ENCODE assay signal across 1 cellular context in the genomic region with DNA sequence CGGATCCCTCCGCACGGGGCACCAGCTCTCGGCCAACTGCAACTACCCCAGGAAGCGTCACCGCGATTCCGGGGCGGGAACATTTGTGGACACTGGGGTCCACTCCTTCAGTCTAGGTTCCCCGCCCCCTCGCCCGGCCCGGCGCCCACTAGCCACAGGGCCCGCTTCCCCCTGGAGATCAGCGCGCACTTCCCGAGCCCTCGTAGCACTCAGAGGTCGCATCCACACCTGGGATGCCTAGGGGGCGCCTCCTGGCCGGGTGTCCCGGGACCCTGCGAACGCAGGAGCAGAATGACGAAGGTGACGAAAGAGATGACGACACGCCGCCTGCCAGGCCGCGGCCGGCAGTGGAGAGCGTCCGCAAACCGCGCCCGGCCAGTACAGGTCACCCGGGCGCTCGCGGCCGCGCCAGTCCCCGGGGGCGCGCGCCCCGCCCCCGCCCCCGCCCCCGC.
TF ChIP-seq lines count a peak whose summit lies in the region.

No MANE protein-coding gene starts in this region.

TF ChIP-seq in HepG2, 621 proteins besides CTCF, POLR2A, EP300 and RAD21 (continued from another document and continues in another):
- TF ChIP-seq, protein P1, sequence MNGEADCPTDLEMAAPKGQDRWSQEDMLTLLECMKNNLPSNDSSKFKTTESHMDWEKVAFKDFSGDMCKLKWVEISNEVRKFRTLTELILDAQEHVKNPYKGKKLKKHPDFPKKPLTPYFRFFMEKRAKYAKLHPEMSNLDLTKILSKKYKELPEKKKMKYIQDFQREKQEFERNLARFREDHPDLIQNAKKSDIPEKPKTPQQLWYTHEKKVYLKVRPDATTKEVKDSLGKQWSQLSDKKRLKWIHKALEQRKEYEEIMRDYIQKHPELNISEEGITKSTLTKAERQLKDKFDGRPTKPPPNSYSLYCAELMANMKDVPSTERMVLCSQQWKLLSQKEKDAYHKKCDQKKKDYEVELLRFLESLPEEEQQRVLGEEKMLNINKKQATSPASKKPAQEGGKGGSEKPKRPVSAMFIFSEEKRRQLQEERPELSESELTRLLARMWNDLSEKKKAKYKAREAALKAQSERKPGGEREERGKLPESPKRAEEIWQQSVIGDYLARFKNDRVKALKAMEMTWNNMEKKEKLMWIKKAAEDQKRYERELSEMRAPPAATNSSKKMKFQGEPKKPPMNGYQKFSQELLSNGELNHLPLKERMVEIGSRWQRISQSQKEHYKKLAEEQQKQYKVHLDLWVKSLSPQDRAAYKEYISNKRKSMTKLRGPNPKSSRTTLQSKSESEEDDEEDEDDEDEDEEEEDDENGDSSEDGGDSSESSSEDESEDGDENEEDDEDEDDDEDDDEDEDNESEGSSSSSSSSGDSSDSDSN (CRISPR knock-in tag; IDR thresholded peaks at IDR 0.05) = peak; percentile 85
- TF ChIP-seq TEAD3 (CRISPR knock-in tag; optimal IDR thresholded peaks at IDR 0.05; ENCODE audit: borderline replicate concordance) = no peak
- peak; percentile 72 for TF ChIP-seq PHF20 (CRISPR knock-in tag; IDR thresholded peaks at IDR 0.05)
- no peak for TF ChIP-seq ZC3H13 (CRISPR knock-in tag; IDR thresholded peaks at IDR 0.05)
- no peak for TF ChIP-seq ZNF432 (CRISPR knock-in tag; IDR thresholded peaks at IDR 0.05; ENCODE audit: borderline replicate concordance)
- TF ChIP-seq ZNF841 (CRISPR knock-in tag; IDR thresholded peaks at IDR 0.05; ENCODE audit: borderline replicate concordance) = no peak
- TF ChIP-seq, protein P2, sequence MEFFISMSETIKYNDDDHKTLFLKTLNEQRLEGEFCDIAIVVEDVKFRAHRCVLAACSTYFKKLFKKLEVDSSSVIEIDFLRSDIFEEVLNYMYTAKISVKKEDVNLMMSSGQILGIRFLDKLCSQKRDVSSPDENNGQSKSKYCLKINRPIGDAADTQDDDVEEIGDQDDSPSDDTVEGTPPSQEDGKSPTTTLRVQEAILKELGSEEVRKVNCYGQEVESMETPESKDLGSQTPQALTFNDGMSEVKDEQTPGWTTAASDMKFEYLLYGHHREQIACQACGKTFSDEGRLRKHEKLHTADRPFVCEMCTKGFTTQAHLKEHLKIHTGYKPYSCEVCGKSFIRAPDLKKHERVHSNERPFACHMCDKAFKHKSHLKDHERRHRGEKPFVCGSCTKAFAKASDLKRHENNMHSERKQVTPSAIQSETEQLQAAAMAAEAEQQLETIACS (CRISPR knock-in tag; IDR thresholded peaks at IDR 0.05) = peak; percentile 93
- TF ChIP-seq, protein P3, sequence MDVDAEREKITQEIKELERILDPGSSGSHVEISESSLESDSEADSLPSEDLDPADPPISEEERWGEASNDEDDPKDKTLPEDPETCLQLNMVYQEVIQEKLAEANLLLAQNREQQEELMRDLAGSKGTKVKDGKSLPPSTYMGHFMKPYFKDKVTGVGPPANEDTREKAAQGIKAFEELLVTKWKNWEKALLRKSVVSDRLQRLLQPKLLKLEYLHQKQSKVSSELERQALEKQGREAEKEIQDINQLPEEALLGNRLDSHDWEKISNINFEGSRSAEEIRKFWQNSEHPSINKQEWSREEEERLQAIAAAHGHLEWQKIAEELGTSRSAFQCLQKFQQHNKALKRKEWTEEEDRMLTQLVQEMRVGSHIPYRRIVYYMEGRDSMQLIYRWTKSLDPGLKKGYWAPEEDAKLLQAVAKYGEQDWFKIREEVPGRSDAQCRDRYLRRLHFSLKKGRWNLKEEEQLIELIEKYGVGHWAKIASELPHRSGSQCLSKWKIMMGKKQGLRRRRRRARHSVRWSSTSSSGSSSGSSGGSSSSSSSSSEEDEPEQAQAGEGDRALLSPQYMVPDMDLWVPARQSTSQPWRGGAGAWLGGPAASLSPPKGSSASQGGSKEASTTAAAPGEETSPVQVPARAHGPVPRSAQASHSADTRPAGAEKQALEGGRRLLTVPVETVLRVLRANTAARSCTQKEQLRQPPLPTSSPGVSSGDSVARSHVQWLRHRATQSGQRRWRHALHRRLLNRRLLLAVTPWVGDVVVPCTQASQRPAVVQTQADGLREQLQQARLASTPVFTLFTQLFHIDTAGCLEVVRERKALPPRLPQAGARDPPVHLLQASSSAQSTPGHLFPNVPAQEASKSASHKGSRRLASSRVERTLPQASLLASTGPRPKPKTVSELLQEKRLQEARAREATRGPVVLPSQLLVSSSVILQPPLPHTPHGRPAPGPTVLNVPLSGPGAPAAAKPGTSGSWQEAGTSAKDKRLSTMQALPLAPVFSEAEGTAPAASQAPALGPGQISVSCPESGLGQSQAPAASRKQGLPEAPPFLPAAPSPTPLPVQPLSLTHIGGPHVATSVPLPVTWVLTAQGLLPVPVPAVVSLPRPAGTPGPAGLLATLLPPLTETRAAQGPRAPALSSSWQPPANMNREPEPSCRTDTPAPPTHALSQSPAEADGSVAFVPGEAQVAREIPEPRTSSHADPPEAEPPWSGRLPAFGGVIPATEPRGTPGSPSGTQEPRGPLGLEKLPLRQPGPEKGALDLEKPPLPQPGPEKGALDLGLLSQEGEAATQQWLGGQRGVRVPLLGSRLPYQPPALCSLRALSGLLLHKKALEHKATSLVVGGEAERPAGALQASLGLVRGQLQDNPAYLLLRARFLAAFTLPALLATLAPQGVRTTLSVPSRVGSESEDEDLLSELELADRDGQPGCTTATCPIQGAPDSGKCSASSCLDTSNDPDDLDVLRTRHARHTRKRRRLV (CRISPR knock-in tag; IDR thresholded peaks at IDR 0.05) = no peak
- peak; percentile 76 for TF ChIP-seq NRL (CRISPR knock-in tag; IDR thresholded peaks at IDR 0.05; ENCODE audit: borderline replicate concordance)
- no peak for TF ChIP-seq SMAD9 (CRISPR knock-in tag; IDR thresholded peaks at IDR 0.05)
- no peak for TF ChIP-seq ZNF75D (CRISPR knock-in tag; IDR thresholded peaks at IDR 0.05; ENCODE audit: borderline replicate concordance)
- TF ChIP-seq, protein P4, sequence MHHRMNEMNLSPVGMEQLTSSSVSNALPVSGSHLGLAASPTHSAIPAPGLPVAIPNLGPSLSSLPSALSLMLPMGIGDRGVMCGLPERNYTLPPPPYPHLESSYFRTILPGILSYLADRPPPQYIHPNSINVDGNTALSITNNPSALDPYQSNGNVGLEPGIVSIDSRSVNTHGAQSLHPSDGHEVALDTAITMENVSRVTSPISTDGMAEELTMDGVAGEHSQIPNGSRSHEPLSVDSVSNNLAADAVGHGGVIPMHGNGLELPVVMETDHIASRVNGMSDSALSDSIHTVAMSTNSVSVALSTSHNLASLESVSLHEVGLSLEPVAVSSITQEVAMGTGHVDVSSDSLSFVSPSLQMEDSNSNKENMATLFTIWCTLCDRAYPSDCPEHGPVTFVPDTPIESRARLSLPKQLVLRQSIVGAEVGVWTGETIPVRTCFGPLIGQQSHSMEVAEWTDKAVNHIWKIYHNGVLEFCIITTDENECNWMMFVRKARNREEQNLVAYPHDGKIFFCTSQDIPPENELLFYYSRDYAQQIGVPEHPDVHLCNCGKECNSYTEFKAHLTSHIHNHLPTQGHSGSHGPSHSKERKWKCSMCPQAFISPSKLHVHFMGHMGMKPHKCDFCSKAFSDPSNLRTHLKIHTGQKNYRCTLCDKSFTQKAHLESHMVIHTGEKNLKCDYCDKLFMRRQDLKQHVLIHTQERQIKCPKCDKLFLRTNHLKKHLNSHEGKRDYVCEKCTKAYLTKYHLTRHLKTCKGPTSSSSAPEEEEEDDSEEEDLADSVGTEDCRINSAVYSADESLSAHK (CRISPR knock-in tag; IDR thresholded peaks at IDR 0.05; ENCODE audit: borderline replicate concordance) = no peak
- TF ChIP-seq ARHGAP35 (CRISPR knock-in tag; IDR thresholded peaks at IDR 0.05; ENCODE audit: borderline replicate concordance) = peak; percentile 50
- TF ChIP-seq, protein P5, sequence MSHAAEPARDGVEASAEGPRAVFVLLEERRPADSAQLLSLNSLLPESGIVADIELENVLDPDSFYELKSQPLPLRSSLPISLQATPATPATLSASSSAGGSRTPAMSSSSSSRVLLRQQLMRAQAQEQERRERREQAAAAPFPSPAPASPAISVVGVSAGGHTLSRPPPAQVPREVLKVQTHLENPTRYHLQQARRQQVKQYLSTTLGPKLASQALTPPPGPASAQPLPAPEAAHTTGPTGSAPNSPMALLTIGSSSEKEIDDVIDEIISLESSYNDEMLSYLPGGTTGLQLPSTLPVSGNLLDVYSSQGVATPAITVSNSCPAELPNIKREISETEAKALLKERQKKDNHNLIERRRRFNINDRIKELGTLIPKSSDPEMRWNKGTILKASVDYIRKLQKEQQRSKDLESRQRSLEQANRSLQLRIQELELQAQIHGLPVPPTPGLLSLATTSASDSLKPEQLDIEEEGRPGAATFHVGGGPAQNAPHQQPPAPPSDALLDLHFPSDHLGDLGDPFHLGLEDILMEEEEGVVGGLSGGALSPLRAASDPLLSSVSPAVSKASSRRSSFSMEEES (CRISPR knock-in tag; IDR thresholded peaks at IDR 0.05) = peak; percentile 58; the same call in 1 of the 2 replicates
- TF ChIP-seq ISL2 (CRISPR knock-in tag; IDR thresholded peaks at IDR 0.05) = peak; percentile 88
- TF ChIP-seq ZNF878 (CRISPR knock-in tag; IDR thresholded peaks at IDR 0.05) = peak; percentile 75; the same call in 1 of the 2 replicates
- TF ChIP-seq TRIM24 (CRISPR knock-in tag; IDR thresholded peaks at IDR 0.05) = no peak
- TF ChIP-seq ZBTB1 (CRISPR knock-in tag; IDR thresholded peaks at IDR 0.05; ENCODE audit: borderline replicate concordance) = no peak
- TF ChIP-seq, protein P6, sequence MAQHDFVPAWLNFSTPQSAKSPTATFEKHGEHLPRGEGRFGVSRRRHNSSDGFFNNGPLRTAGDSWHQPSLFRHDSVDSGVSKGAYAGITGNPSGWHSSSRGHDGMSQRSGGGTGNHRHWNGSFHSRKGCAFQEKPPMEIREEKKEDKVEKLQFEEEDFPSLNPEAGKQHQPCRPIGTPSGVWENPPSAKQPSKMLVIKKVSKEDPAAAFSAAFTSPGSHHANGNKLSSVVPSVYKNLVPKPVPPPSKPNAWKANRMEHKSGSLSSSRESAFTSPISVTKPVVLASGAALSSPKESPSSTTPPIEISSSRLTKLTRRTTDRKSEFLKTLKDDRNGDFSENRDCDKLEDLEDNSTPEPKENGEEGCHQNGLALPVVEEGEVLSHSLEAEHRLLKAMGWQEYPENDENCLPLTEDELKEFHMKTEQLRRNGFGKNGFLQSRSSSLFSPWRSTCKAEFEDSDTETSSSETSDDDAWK (CRISPR knock-in tag; IDR thresholded peaks at IDR 0.05) = no peak
- TF ChIP-seq ZNF713 (CRISPR knock-in tag; IDR thresholded peaks at IDR 0.05) = no peak
- TF ChIP-seq, protein P7, sequence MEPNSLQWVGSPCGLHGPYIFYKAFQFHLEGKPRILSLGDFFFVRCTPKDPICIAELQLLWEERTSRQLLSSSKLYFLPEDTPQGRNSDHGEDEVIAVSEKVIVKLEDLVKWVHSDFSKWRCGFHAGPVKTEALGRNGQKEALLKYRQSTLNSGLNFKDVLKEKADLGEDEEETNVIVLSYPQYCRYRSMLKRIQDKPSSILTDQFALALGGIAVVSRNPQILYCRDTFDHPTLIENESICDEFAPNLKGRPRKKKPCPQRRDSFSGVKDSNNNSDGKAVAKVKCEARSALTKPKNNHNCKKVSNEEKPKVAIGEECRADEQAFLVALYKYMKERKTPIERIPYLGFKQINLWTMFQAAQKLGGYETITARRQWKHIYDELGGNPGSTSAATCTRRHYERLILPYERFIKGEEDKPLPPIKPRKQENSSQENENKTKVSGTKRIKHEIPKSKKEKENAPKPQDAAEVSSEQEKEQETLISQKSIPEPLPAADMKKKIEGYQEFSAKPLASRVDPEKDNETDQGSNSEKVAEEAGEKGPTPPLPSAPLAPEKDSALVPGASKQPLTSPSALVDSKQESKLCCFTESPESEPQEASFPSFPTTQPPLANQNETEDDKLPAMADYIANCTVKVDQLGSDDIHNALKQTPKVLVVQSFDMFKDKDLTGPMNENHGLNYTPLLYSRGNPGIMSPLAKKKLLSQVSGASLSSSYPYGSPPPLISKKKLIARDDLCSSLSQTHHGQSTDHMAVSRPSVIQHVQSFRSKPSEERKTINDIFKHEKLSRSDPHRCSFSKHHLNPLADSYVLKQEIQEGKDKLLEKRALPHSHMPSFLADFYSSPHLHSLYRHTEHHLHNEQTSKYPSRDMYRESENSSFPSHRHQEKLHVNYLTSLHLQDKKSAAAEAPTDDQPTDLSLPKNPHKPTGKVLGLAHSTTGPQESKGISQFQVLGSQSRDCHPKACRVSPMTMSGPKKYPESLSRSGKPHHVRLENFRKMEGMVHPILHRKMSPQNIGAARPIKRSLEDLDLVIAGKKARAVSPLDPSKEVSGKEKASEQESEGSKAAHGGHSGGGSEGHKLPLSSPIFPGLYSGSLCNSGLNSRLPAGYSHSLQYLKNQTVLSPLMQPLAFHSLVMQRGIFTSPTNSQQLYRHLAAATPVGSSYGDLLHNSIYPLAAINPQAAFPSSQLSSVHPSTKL (CRISPR knock-in tag; IDR thresholded peaks at IDR 0.05) = peak; percentile 60; the same call in 1 of the 2 replicates
- TF ChIP-seq, protein P8, sequence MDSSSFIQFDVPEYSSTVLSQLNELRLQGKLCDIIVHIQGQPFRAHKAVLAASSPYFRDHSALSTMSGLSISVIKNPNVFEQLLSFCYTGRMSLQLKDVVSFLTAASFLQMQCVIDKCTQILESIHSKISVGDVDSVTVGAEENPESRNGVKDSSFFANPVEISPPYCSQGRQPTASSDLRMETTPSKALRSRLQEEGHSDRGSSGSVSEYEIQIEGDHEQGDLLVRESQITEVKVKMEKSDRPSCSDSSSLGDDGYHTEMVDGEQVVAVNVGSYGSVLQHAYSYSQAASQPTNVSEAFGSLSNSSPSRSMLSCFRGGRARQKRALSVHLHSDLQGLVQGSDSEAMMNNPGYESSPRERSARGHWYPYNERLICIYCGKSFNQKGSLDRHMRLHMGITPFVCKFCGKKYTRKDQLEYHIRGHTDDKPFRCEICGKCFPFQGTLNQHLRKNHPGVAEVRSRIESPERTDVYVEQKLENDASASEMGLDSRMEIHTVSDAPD (CRISPR knock-in tag; IDR thresholded peaks at IDR 0.05) = peak; percentile 71; the same call in 1 of the 2 replicates
- peak; percentile 70 for TF ChIP-seq IKZF4 (CRISPR knock-in tag; IDR thresholded peaks at IDR 0.05; ENCODE audit: borderline replicate concordance, low read depth, not compliant biosample characterization)
- TF ChIP-seq, protein P9, sequence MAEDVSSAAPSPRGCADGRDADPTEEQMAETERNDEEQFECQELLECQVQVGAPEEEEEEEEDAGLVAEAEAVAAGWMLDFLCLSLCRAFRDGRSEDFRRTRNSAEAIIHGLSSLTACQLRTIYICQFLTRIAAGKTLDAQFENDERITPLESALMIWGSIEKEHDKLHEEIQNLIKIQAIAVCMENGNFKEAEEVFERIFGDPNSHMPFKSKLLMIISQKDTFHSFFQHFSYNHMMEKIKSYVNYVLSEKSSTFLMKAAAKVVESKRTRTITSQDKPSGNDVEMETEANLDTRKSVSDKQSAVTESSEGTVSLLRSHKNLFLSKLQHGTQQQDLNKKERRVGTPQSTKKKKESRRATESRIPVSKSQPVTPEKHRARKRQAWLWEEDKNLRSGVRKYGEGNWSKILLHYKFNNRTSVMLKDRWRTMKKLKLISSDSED (CRISPR knock-in tag; IDR thresholded peaks at IDR 0.05) = no peak
- 0 out of 2 replicates have a peak, but pooled peaks have one; percentile 58 for TF ChIP-seq ZNF343 (CRISPR knock-in tag; IDR thresholded peaks at IDR 0.05)
- TF ChIP-seq SPEN (CRISPR knock-in tag; IDR thresholded peaks at IDR 0.05; ENCODE audit: low read depth) = peak; percentile 81
- TF ChIP-seq, protein P10, sequence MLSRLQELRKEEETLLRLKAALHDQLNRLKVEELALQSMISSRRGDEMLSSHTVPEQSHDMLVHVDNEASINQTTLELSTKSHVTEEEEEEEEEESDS (CRISPR knock-in tag; IDR thresholded peaks at IDR 0.05; ENCODE audit: borderline replicate concordance) = no peak; the same call in 1 of the 2 replicates
- TF ChIP-seq, protein P11, sequence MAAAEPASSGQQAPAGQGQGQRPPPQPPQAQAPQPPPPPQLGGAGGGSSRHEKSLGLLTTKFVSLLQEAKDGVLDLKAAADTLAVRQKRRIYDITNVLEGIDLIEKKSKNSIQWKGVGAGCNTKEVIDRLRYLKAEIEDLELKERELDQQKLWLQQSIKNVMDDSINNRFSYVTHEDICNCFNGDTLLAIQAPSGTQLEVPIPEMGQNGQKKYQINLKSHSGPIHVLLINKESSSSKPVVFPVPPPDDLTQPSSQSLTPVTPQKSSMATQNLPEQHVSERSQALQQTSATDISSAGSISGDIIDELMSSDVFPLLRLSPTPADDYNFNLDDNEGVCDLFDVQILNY (CRISPR knock-in tag; conservative IDR thresholded peaks at IDR 0.05) = peak; percentile 76; the same call in 1 of the 2 replicates
